ENCODE assay signal across 20 cellular contexts in genomic region chr18:24370120-24370519, GRCh38. TPM values are rescaled to one million over a fixed set of nuclear protein-coding genes. Genes with fewer than 3 reads are reported as not detected.
DNase-seq lines count a peak whose midpoint lies in the region; ATAC-seq and TF ChIP-seq lines count a peak whose summit lies in the region.
"Had no signal": no experiment of that assay in that cellular context is flagged by ENCODE, and none has a peak within 500 bp of the region (broad histone marks: within the 10 kb centered on the region; RNA-seq: fewer than 3 reads in every experiment).

No MANE protein-coding gene starts in this region.

- H3K27ac Mint-ChIP-seq in nephron progenitor cell = peak overlapping the region; percentile 99
- H3K27ac Mint-ChIP-seq: GM23338 had no signal

- H3K36me3 ChIP-seq in heart left ventricle = peaks cover 0 to 20% (median 0%) of the 10 kb centered on the region in 9 donors
- H3K36me3 ChIP-seq in left lung = peaks cover 0 to 8% of the 10 kb centered on the region in 2 donors

- H3K4me1 ChIP-seq in heart left ventricle (no peaks in the 10 kb centered on the region), left lung (no peaks in the 10 kb centered on the region)
- H3K4me1 ChIP-seq: Peyer's patch had no signal

- H3K4me3 ChIP-seq in heart left ventricle (no peak overlapping the region), left lung (no peak overlapping the region)
- H3K4me3 ChIP-seq: GM23338, Peyer's patch had no signal

- WGBS in heart left ventricle, 4 donors = 82 to 91% (median 86%) methylated on average over 4 of the region's 4 CpGs

- no peaks in the 10 kb centered on the region for H3K27me3 Mint-ChIP-seq in nephron progenitor cell (ENCODE audit: low read depth, poor library complexity)

- peaks cover 71% of the 10 kb centered on the region for H3K36me3 Mint-ChIP-seq in nephron progenitor cell (ENCODE audit: low read depth)

- no peaks in the 10 kb centered on the region for H3K27me3 ChIP-seq in heart left ventricle
- no peaks in the 10 kb centered on the region for H3K27me3 ChIP-seq in left lung
- H3K27me3 ChIP-seq: Peyer's patch had no signal

- H3K9me3 Mint-ChIP-seq in nephron progenitor cell = no peaks in the 10 kb centered on the region
- H3K9me3 Mint-ChIP-seq: GM23338 had no signal

- H3K27ac ChIP-seq in heart left ventricle (no peak overlapping the region), left lung (no peak overlapping the region)
- H3K27ac ChIP-seq: 22Rv1, C4-2B, HL-60, Peyer's patch had no signal

- peaks cover 66% of the 10 kb centered on the region for H3K4me1 Mint-ChIP-seq in nephron progenitor cell

- peak; percentile 34 for ATAC-seq in Right ventricle myocardium inferior
- no peak for ATAC-seq in heart left ventricle
- no peak for ATAC-seq in left lung
- ATAC-seq: GM23338, HCT116 had no signal

- peak overlapping the region; percentile 33 for H3K4me3 Mint-ChIP-seq in nephron progenitor cell
- H3K4me3 Mint-ChIP-seq: GM23338 had no signal

- no peak for TF ChIP-seq POLR2A in heart left ventricle (IDR thresholded peaks at IDR 0.05)

- H3K9me3 ChIP-seq in heart left ventricle (no peaks in the 10 kb centered on the region), left lung (no peaks in the 10 kb centered on the region)
- H3K9me3 ChIP-seq: Peyer's patch had no signal

- TF ChIP-seq CTCF in heart left ventricle (IDR thresholded peaks at IDR 0.05) (no peak), nephron progenitor cell (IDR thresholded peaks at IDR 0.05) (no peak), GM20000 (IDR thresholded peaks at IDR 0.05; ENCODE audit: extremely low read depth, missing control alignments) (no peak), left lung (IDR thresholded peaks at IDR 0.05) (no peak)

- intact Hi-C loops in Right ventricle myocardium inferior (cut with DNase I) = no loop called here
- intact Hi-C loops in heart left ventricle (cut with DNase I) = loop anchor here in 1 of 10 donors (10.0 kb wide), 1 partner anchor 75 kb away; no protein-coding TSS in a partner anchor
- intact Hi-C loops in left lung (cut with DNase I) = no loop called here

- DNase-seq in DMS 273 (lab: John Stamatoyannopoulos, UW; ENCODE audit: unreplicated experiment) (peak; percentile 66), DMS 273 treated with DMSO at 0.1 percent for 48 hours (lab: John Stamatoyannopoulos, UW) (no peak), Right ventricle myocardium inferior (ENCODE audit: missing footprints) (no peak), heart left ventricle (no peak), nephron progenitor cell (peak; percentile 14), middle frontal gyrus (ENCODE audit: extremely low spot score, low spot score) (no peak), GM20000 (ENCODE audit: low spot score) (no peak), left lung (no peak)
- DNase-seq: AML-193; NCI-H1417 treated with DMSO at 0.1 percent for 48 hours; NCI-H2029; NCI-H526 treated with DMSO at 0.1 percent for 48 hours; NK-92 treated with Interleukin-12 subunit alpha and Interleukin-12 subunit beta, amount 100 ng/mL, for 24 hours; Peyer's patch; Right ventricle myocardium superior had no signal

RNA-seq across cellular contexts. Expression of gene OSBPL1A, which starts 27.5 kb away (rescaled TPM):
- total RNA-seq in Right ventricle myocardium inferior (78.9 TPM), heart left ventricle (10 to 100 TPM; 49.7 to 85.4 (median 76.1) TPM), left lung (10 to 100 TPM; 29.6 to 33.6 TPM)
- 10 to 100 TPM; 32.8 to 40.6 TPM for polyA plus RNA-seq in heart left ventricle

RNA-seq across cellular contexts. Expression of gene IMPACT, which starts 56.4 kb away (rescaled TPM):
- total RNA-seq in Right ventricle myocardium inferior = 19.8 TPM
- total RNA-seq in heart left ventricle = 10 to 100 TPM; 10.8 to 37.6 (median 23.8) TPM
- polyA plus RNA-seq in heart left ventricle = 1 to 10 TPM; 7.9 to 9.1 TPM
- total RNA-seq in left lung = 10 to 100 TPM; 32.5 to 36.4 TPM

Comparison
In these comparisons a context has a peak if more than half of its experiments do, and no peak if none do; other contexts are left out.
1. DNase-seq: peak in DMS 273 (single experiment) and nephron progenitor cell (single experiment); none in DMS 273 treated with DMSO at 0.1 percent for 48 hours (single experiment), Right ventricle myocardium inferior (single experiment), heart left ventricle (0 of 5), middle frontal gyrus (single experiment), GM20000 (single experiment) and left lung (0 of 2).